ENCODE assay signal across 18 cellular contexts in the genomic region with DNA sequence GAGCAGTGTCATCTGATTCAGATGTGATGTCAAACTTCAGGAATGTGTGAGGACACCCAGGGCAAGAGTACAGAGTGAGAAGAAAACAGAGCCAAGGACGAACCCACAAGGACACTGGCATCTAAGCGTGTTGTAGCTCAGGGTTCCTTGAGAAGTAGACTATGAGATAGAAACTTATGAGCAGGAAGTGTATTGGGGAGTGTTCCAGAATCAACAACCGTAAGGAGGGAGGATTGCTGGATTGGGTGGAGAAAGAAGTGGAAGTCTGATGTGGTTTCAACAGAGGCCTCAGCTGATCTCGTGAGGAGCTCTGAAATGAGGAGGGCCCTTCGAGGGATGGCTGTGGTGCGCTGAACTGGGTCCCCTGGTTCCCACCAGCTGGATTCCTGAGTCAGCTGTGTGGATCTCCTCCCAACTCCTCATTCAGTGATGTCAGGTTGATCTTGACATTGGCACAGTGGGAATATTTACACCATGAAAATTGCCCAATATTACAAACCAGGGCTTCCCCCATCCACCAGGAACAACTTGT. TPM values are rescaled to one million over a fixed set of nuclear protein-coding genes. Genes with fewer than 3 reads are reported as not detected.
A peak's percentile ranks its signal among the peaks of the same experiment; 100 is the strongest.
DNase-seq lines count a peak whose midpoint lies in the region; ATAC-seq, FAIRE-seq and TF ChIP-seq lines count a peak whose summit lies in the region.
"Had no signal": no experiment of that assay in that cellular context is flagged by ENCODE, and none has a peak within 500 bp of the region (broad histone marks: within the 10 kb centered on the region; RNA-seq: fewer than 3 reads in every experiment).

No MANE protein-coding gene starts in this region.

- H3K9ac ChIP-seq in astrocyte (ENCODE audit: low read length) (no peak overlapping the region), parathyroid adenoma (no peak overlapping the region)
- H3K9ac ChIP-seq: BLaER1 had no signal

- intact Hi-C loops in CD14-positive monocyte (cut with micrococcal nuclease) (loop anchor here in 1 of 2 donors (5.0 kb wide), 1 partner anchor 39 kb away; no protein-coding TSS in a partner anchor), left ventricle myocardium inferior (cut with micrococcal nuclease) (no loop called here)

- H3K4me3 ChIP-seq in astrocyte (ENCODE audit: insufficient read depth, low read depth, low read length) (no peak overlapping the region), left ventricle myocardium inferior (no peak overlapping the region), parathyroid adenoma (ENCODE audit: low read depth, low read length) (no peak overlapping the region)
- H3K4me3 ChIP-seq: BLaER1, SK-N-MC had no signal

- H2AFZ ChIP-seq in astrocyte (ENCODE audit: low read depth, low read length) (no peak overlapping the region), parathyroid adenoma (peak overlapping the region; percentile 66)

- H3K27me3 Mint-ChIP-seq in CD14-positive monocyte (ENCODE audit: low read depth in 3 of 3) (peaks cover 3 to 18% (median 17%) of the 10 kb centered on the region in 3 donors), astrocyte (ENCODE audit: low read depth, unreplicated experiment) (peaks cover 4% of the 10 kb centered on the region)

- H4K20me1 ChIP-seq in astrocyte (ENCODE audit: insufficient read depth, low read length): no peaks in the 10 kb centered on the region
- H4K20me1 ChIP-seq: BLaER1 had no signal

- DNase-seq in CD14-positive monocyte (ENCODE audit: low spot score) (no peak), astrocyte (ENCODE audit: low read depth) (peak; percentile 37), left ventricle myocardium inferior (peak; percentile 42), NCI-H69 (lab: John Stamatoyannopoulos, UW) (no peak), DMS153 treated with DMSO at 0.1 percent for 48 hours (lab: John Stamatoyannopoulos, UW; ENCODE audit: unreplicated experiment) (no peak), GM13977 (ENCODE audit: low spot score) (no peak)
- DNase-seq: activated CD4-positive, alpha-beta T cell treated with anti-CD3 and anti-CD28 coated beads, Interleukin-2, amount 10 ng/mL, durations not matched to agents 24 days and 14 days; dermis blood vessel endothelial cell; glutamatergic neuron; NCI-H1436 treated with DMSO at 0.1 percent for 48 hours; NCI-H526 treated with DMSO at 0.1 percent for 48 hours; trophoblast cell had no signal

- peaks cover 2% of the 10 kb centered on the region for H3K27me3 ChIP-seq in astrocyte (ENCODE audit: insufficient read depth, low read length)
- H3K27me3 ChIP-seq in left ventricle myocardium inferior (ENCODE audit: low read depth): no peaks in the 10 kb centered on the region
- H3K27me3 ChIP-seq in parathyroid adenoma (ENCODE audit: control insufficient read depth, insufficient read depth, low read length): no peaks in the 10 kb centered on the region
- H3K27me3 ChIP-seq: BLaER1 had no signal

- H3K36me3 ChIP-seq in astrocyte (ENCODE audit: insufficient read depth, low read length) (no peaks in the 10 kb centered on the region), left ventricle myocardium inferior (no peaks in the 10 kb centered on the region), parathyroid adenoma (ENCODE audit: control insufficient read depth, insufficient read depth, low read length) (no peaks in the 10 kb centered on the region)
- H3K36me3 ChIP-seq: BLaER1 had no signal

- peak overlapping the region; percentile 16 for H3K4me2 ChIP-seq in astrocyte (ENCODE audit: low read length)
- H3K4me2 ChIP-seq in parathyroid adenoma (ENCODE audit: low read length): no peak overlapping the region
- H3K4me2 ChIP-seq: BLaER1 had no signal

- FAIRE-seq in astrocyte (lab: Jason Lieb, UNC): no peak
- FAIRE-seq: G401.6 had no signal

- H3K4me3 Mint-ChIP-seq in CD14-positive monocyte (peak overlapping the region in 1 of 2 donors; percentile 4), astrocyte (ENCODE audit: unreplicated experiment) (peak overlapping the region; percentile 13)
- H3K4me3 Mint-ChIP-seq: activated CD4-positive, alpha-beta T cell treated with anti-CD3 and anti-CD28 coated beads, Interleukin-2, amount 10 ng/mL, durations not matched to agents 24 days and 14 days had no signal

- no peak overlapping the region for H3K27ac ChIP-seq in astrocyte (ENCODE audit: low read depth, low read length)
- peak overlapping the region; percentile 58 for H3K27ac ChIP-seq in left ventricle myocardium inferior (replicated peaks)
- H3K27ac ChIP-seq in parathyroid adenoma: peak overlapping the region; percentile 84
- H3K27ac ChIP-seq: BLaER1, SK-N-MC had no signal

- H3K9me3 Mint-ChIP-seq in CD14-positive monocyte: peaks cover 11 to 20% (median 18%) of the 10 kb centered on the region in 7 donors
- H3K9me3 Mint-ChIP-seq in astrocyte (ENCODE audit: unreplicated experiment): peaks cover 12% of the 10 kb centered on the region

- no peaks in the 10 kb centered on the region for H3K79me2 ChIP-seq in astrocyte (ENCODE audit: insufficient read depth, low read length)
- no peaks in the 10 kb centered on the region for H3K79me2 ChIP-seq in parathyroid adenoma

- H3K36me3 Mint-ChIP-seq in CD14-positive monocyte: peaks cover 11% of the 10 kb centered on the region in 2 donors
- H3K36me3 Mint-ChIP-seq in astrocyte (ENCODE audit: low read depth, unreplicated experiment): no peaks in the 10 kb centered on the region

- H3K4me1 ChIP-seq in astrocyte (ENCODE audit: insufficient read depth, low read length) (peaks cover 3% of the 10 kb centered on the region), left ventricle myocardium inferior (peaks cover 25% of the 10 kb centered on the region), parathyroid adenoma (peaks cover 17% of the 10 kb centered on the region)
- H3K4me1 ChIP-seq: BLaER1 had no signal

- H3K4me1 Mint-ChIP-seq in CD14-positive monocyte (peaks cover 28% of the 10 kb centered on the region), astrocyte (ENCODE audit: low read depth, unreplicated experiment) (peaks cover 3% of the 10 kb centered on the region)

- H3K27ac Mint-ChIP-seq in CD14-positive monocyte (peak overlapping the region; percentile 43 to 92 (median 84)), astrocyte (ENCODE audit: unreplicated experiment) (peak overlapping the region; percentile 21)
- H3K27ac Mint-ChIP-seq: activated CD4-positive, alpha-beta T cell treated with anti-CD3 and anti-CD28 coated beads, Interleukin-2, amount 10 ng/mL, durations not matched to agents 24 days and 14 days had no signal

- H3K9me3 ChIP-seq in astrocyte (ENCODE audit: insufficient read depth, low read depth, low read length) (peaks cover 9% of the 10 kb centered on the region), left ventricle myocardium inferior (replicated peaks) (peaks cover 21% of the 10 kb centered on the region), parathyroid adenoma (ENCODE audit: control insufficient read depth, low read length) (no peaks in the 10 kb centered on the region)

- in situ Hi-C loops in GM13977 (cut with MboI; ENCODE audit: low pct_unique_long_range_greater_than_20kb, low sequenced_read_pairs, unreplicated experiment): loop anchor here (25.0 kb wide), 1 partner anchor 231 kb away; no protein-coding TSS in a partner anchor

- ATAC-seq in GM19395 (IDR thresholded peaks at IDR 0.05; ENCODE audit: unreplicated experiment): no peak

- TF ChIP-seq CTCF in CD14-positive monocyte (IDR thresholded peaks at IDR 0.05) (no peak), astrocyte (IDR thresholded peaks at IDR 0.05; ENCODE audit: insufficient read depth, low read depth, low read length) (no peak), left ventricle myocardium inferior (IDR thresholded peaks at IDR 0.05; ENCODE audit: borderline replicate concordance) (no peak), parathyroid adenoma (IDR thresholded peaks at IDR 0.05) (no peak), GM13977 (IDR thresholded peaks at IDR 0.05; ENCODE audit: extremely low read depth, insufficient read depth, missing control alignments) (no peak)

RNA-seq across cellular contexts. Expression of gene IGF2R, which starts 25.7 kb away (rescaled TPM):
- polyA plus RNA-seq in CD14-positive monocyte: 1 to 10 TPM; 6.9 to 8.2 TPM
- total RNA-seq in astrocyte (172 and 173 TPM in 2 replicates), left ventricle myocardium inferior (66.8 TPM)

RNA-seq across cellular contexts. Expression of gene MAS1, which starts 52.4 kb away (rescaled TPM):
- not detected for polyA plus RNA-seq in CD14-positive monocyte
- total RNA-seq in astrocyte (not detected in 2 replicates), left ventricle myocardium inferior (not detected)
- total RNA-seq: activated CD4-positive, alpha-beta T cell treated with anti-CD3 and anti-CD28 coated beads, Interleukin-2, amount 10 ng/mL, durations not matched to agents 24 days and 14 days; dermis blood vessel endothelial cell; renal cortical epithelial cell had no signal

Comparison
In these comparisons a context has a peak if more than half of its experiments do, and no peak if none do; other contexts are left out.
1. DNase-seq: peak in astrocyte (single experiment) and left ventricle myocardium inferior (single experiment); none in CD14-positive monocyte (single experiment), NCI-H69 (single experiment), DMS153 treated with DMSO at 0.1 percent for 48 hours (single experiment) and GM13977 (single experiment).